ENCODE assay signal across 14 cellular contexts in genomic region chr10:12499587-12499986, GRCh38.
DNase-seq lines count a peak whose midpoint lies in the region; ATAC-seq and TF ChIP-seq lines count a peak whose summit lies in the region.
"Had no signal": no experiment of that assay in that cellular context is flagged by ENCODE, and none has a peak within 500 bp of the region (broad histone marks: within the 10 kb centered on the region; RNA-seq: fewer than 3 reads in every experiment).

No MANE protein-coding gene starts in this region.

- H3K4me3 ChIP-seq in fibroblast of the aortic adventitia (ENCODE audit: low read depth, low read length) (no peak overlapping the region), upper lobe of right lung (no peak overlapping the region)

- H3K9me3 Mint-ChIP-seq in activated T-cell treated with anti-CD3 and anti-CD28 coated beads, Interleukin-2, amount 50 U/mL, for 24 hours = no peaks in the 10 kb centered on the region
- H3K9me3 Mint-ChIP-seq: CD8-positive, alpha-beta memory T cell; effector memory CD8-positive, alpha-beta T cell had no signal

- H3K4me1 ChIP-seq in upper lobe of right lung = peaks cover 16% of the 10 kb centered on the region
- H3K4me1 ChIP-seq: foreskin keratinocyte had no signal

- intact Hi-C loops in upper lobe of right lung (cut with DNase I) = no loop called here

- no peaks in the 10 kb centered on the region for H3K27me3 Mint-ChIP-seq in activated T-cell treated with anti-CD3 and anti-CD28 coated beads, Interleukin-2, amount 50 U/mL, for 24 hours
- H3K27me3 Mint-ChIP-seq: CD8-positive, alpha-beta memory T cell; effector memory CD8-positive, alpha-beta T cell had no signal

- H3K27ac Mint-ChIP-seq in activated T-cell treated with anti-CD3 and anti-CD28 coated beads, Interleukin-2, amount 50 U/mL, for 24 hours = no peak overlapping the region

- no peaks in the 10 kb centered on the region for H3K9me3 ChIP-seq in upper lobe of right lung

- DNase-seq in activated T-cell treated with anti-CD3 and anti-CD28 coated beads, Interleukin-2, amount 50 U/mL, for 1 hour = peak; percentile 13
- DNase-seq in activated T-cell treated with anti-CD3 and anti-CD28 coated beads, Interleukin-2, amount 50 U/mL, for 24 hours = no peak
- DNase-seq in fibroblast of the aortic adventitia (ENCODE audit: low read depth) (peak; percentile 20), midbrain (lab: John Stamatoyannopoulos, UW) (peak; percentile 49), upper lobe of right lung (peak; percentile 9), GM03348 (ENCODE audit: low spot score) (no peak)
- DNase-seq in activated CD4-positive, alpha-beta T cell treated with anti-CD3 and anti-CD28 coated beads for 48 hours = no peak
- DNase-seq: activated naive CD4-positive, alpha-beta T cell; CD8-positive, alpha-beta memory T cell; effector memory CD8-positive, alpha-beta T cell; foreskin keratinocyte; KG1; NCI-H1417 treated with DMSO at 0.1 percent for 48 hours had no signal

- no peak for TF ChIP-seq CTCF in fibroblast of the aortic adventitia (IDR thresholded peaks at IDR 0.05; ENCODE audit: insufficient read depth, low read length)
- no peak for TF ChIP-seq CTCF in upper lobe of right lung (IDR thresholded peaks at IDR 0.05)

- no peak overlapping the region for H3K4me3 Mint-ChIP-seq in activated T-cell treated with anti-CD3 and anti-CD28 coated beads, Interleukin-2, amount 50 U/mL, for 24 hours
- H3K4me3 Mint-ChIP-seq: effector memory CD8-positive, alpha-beta T cell had no signal

- H3K27ac ChIP-seq in upper lobe of right lung = no peak overlapping the region
- H3K27ac ChIP-seq: foreskin keratinocyte had no signal

- no peaks in the 10 kb centered on the region for H3K27me3 ChIP-seq in upper lobe of right lung

- no peaks in the 10 kb centered on the region for H3K36me3 ChIP-seq in upper lobe of right lung

- ATAC-seq in upper lobe of right lung (peak; percentile 46), GM19351 (IDR thresholded peaks at IDR 0.05; ENCODE audit: unreplicated experiment) (no peak)
- ATAC-seq: effector memory CD8-positive, alpha-beta T cell; foreskin keratinocyte had no signal

- no peaks in the 10 kb centered on the region for H3K36me3 Mint-ChIP-seq in activated T-cell treated with anti-CD3 and anti-CD28 coated beads, Interleukin-2, amount 50 U/mL, for 24 hours (ENCODE audit: low read depth)

- peaks cover 51% of the 10 kb centered on the region for H3K4me1 Mint-ChIP-seq in activated T-cell treated with anti-CD3 and anti-CD28 coated beads, Interleukin-2, amount 50 U/mL, for 24 hours (ENCODE audit: low read depth)

Comparison
In these comparisons a context has a peak if more than half of its experiments do, and no peak if none do; other contexts are left out.
1. DNase-seq: peak in activated T-cell treated with anti-CD3 and anti-CD28 coated beads, Interleukin-2, amount 50 U/mL, for 1 hour (single experiment), fibroblast of the aortic adventitia (single experiment), midbrain (single experiment) and upper lobe of right lung (single experiment); none in activated T-cell treated with anti-CD3 and anti-CD28 coated beads, Interleukin-2, amount 50 U/mL, for 24 hours (single experiment), GM03348 (single experiment) and activated CD4-positive, alpha-beta T cell treated with anti-CD3 and anti-CD28 coated beads for 48 hours (single experiment).